2 cellular contexts compared by ENCODE assay signal in the genomic region with DNA sequence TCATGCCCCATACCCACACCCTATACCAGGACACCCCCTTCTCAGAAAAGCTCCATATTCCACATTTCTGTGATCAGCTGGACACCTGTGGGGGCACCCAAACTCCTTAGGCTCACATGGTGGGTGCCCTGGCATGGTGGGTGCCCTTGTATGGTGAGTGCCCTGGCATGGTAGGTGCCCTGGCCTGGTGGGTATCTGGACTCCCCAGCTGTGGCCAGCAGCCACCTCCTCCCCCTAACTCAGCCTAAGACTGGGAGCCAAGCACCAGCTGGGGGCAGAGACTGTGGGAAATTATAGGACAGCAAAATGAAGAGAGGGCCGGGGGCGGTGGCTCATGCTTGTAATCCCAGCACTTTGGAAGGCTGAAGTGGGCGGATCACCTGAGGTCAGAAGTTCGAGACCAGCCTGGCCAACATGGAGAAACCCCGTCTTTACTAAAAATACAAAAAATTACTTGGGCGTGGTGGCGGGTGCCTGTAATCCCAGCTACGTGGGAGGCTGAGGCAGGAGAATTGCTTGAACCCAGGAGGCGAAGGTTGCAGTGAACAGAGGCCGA. TPM values are rescaled to one million over a fixed set of nuclear protein-coding genes. Genes with fewer than 3 reads are reported as not detected.
"Had no signal": no experiment of that assay in that cellular context is flagged by ENCODE, and none has a peak within 500 bp of the region (broad histone marks: within the 10 kb centered on the region; RNA-seq: fewer than 3 reads in every experiment).

No MANE protein-coding gene starts in this region.

RNA-seq across cellular contexts. Expression of a gene that starts 33.8 kb away (rescaled TPM):
- total RNA-seq: endothelial cell of umbilical vein, pulmonary artery endothelial cell had no signal

RNA-seq across cellular contexts. Expression of a gene that starts 53.0 kb away (rescaled TPM):
- total RNA-seq: endothelial cell of umbilical vein had no signal
- polyA plus RNA-seq: endothelial cell of umbilical vein had no signal
